ENCODE assay signal across 10 cellular contexts in genomic region chr4:122656583-122656982, GRCh38. TPM values are rescaled to one million over a fixed set of nuclear protein-coding genes. Genes with fewer than 3 reads are reported as not detected.
"Had no signal": no experiment of that assay in that cellular context is flagged by ENCODE, and none has a peak within 500 bp of the region (broad histone marks: within the 10 kb centered on the region; RNA-seq: fewer than 3 reads in every experiment).

No MANE protein-coding gene starts in this region.

RNA-seq across cellular contexts. Expression of gene IL21, which starts 35.7 kb away (rescaled TPM):
- total RNA-seq: activated B cell treated with CpG ODN at 0.5 μM for 24 hours; activated CD8-positive, alpha-beta T cell treated with anti-CD3 and anti-CD28 coated beads, Interleukin-2, amount 10 ng/mL, durations not matched to agents 7 days and 5 days; activated naive CD8-positive, alpha-beta T cell treated with anti-CD3 and anti-CD28 coated beads for 36 hours; adrenal gland; aorta; astrocyte; body of pancreas; breast epithelium; cardiac septum; cerebellum had no signal
